In genomic region chr2:150486539-150487484, GRCh38 we compare ENCODE assay signal across 8 cellular contexts. TPM values are rescaled to one million over a fixed set of nuclear protein-coding genes. Genes with fewer than 3 reads are reported as not detected.
A peak's percentile ranks its signal among the peaks of the same experiment; 100 is the strongest.
DNase-seq lines count a peak whose midpoint lies in the region; ATAC-seq and TF ChIP-seq lines count a peak whose summit lies in the region.

No MANE protein-coding gene starts in this region.

- peaks cover 0 to 5% (median 3%) of the 10 kb centered on the region in 6 donors for H3K9me3 Mint-ChIP-seq in immature natural killer cell

- H3K4me3 Mint-ChIP-seq in immature natural killer cell: no peak overlapping the region

- H3K27ac ChIP-seq in brain microvascular endothelial cell (peak overlapping the region; percentile 94), temporal lobe (ENCODE audit: low read depth, low read length) (peak overlapping the region; percentile 31)

- peak overlapping the region; percentile 98 for H3K4me3 ChIP-seq in brain microvascular endothelial cell (ENCODE audit: low read depth, low read length)

- TF ChIP-seq CTCF in brain microvascular endothelial cell (IDR thresholded peaks at IDR 0.05; ENCODE audit: low read depth, low read length, missing control alignments): no peak

- H3K36me3 ChIP-seq in brain microvascular endothelial cell (replicated peaks): peaks cover 33% of the 10 kb centered on the region

- ATAC-seq in HG02571 (IDR thresholded peaks at IDR 0.05; ENCODE audit: unreplicated experiment): no peak

- peaks cover 4 to 9% (median 7%) of the 10 kb centered on the region in 3 donors for H3K27me3 Mint-ChIP-seq in immature natural killer cell (ENCODE audit: low read depth in 3 of 3)

- H3K36me3 Mint-ChIP-seq in immature natural killer cell: no peaks in the 10 kb centered on the region

- DNase-seq in DMS79 treated with DMSO at 0.1 percent for 48 hours (lab: John Stamatoyannopoulos, UW): peak; percentile 42
- DNase-seq in MV-4-11 (lab: John Stamatoyannopoulos, UW): peak; percentile 24
- no peak for DNase-seq in brain microvascular endothelial cell
- peak; percentile 49 for DNase-seq in kidney tubule cell (ENCODE audit: low spot score)
- no peak for DNase-seq in immature natural killer cell
- DNase-seq in activated gamma-delta T cell treated with Interleukin-2 at 50 U/mL for 16 hours: no peak

- H3K27ac Mint-ChIP-seq in immature natural killer cell: no peak overlapping the region

- in situ Hi-C loops in brain microvascular endothelial cell (cut with HindIII; ENCODE audit: low pct_ligation_motif_present, low sequenced_read_pairs): no loop called here

- no peaks in the 10 kb centered on the region for H3K4me1 Mint-ChIP-seq in immature natural killer cell

- H3K27me3 ChIP-seq in brain microvascular endothelial cell (replicated peaks): no peaks in the 10 kb centered on the region

RNA-seq across cellular contexts. Expression of gene RND3, which starts 0.7 kb away (rescaled TPM):
- 116 TPM for total RNA-seq in temporal lobe
- not detected for polyA plus RNA-seq in immature natural killer cell

Comparison
In these comparisons a context has a peak if more than half of its experiments do, and no peak if none do; other contexts are left out.
1. DNase-seq: peak in DMS79 treated with DMSO at 0.1 percent for 48 hours (single experiment), MV-4-11 (single experiment) and kidney tubule cell (single experiment); none in brain microvascular endothelial cell (single experiment), immature natural killer cell (0 of 3) and activated gamma-delta T cell treated with Interleukin-2 at 50 U/mL for 16 hours (single experiment).